1 cellular context compared by ENCODE assay signal in the genomic region with DNA sequence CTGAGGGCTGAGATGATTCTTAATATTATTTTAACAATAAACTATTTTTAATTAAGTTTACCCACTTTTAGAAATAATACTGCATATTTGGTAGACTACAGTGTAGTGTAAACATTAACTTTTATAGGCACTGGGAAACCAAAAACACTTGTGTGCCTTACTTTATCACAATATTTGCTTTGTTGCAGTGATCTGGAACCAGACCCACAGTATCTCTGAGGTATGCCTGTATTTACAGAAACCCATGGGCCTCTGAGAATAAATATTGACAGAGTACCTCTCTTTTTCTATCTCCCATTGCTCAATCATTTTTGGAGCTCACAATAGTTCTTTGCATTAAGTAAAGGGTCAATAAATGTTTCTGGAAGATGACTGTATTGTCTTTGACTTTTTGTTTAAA.
A peak's percentile ranks its signal among the peaks of the same experiment; 100 is the strongest.
TF ChIP-seq lines count a peak whose summit lies in the region.

No MANE protein-coding gene starts in this region.

TF ChIP-seq in HepG2, 621 proteins besides CTCF, POLR2A, EP300 and RAD21 (continued from another document and continues in another):
- TF ChIP-seq, protein P1, sequence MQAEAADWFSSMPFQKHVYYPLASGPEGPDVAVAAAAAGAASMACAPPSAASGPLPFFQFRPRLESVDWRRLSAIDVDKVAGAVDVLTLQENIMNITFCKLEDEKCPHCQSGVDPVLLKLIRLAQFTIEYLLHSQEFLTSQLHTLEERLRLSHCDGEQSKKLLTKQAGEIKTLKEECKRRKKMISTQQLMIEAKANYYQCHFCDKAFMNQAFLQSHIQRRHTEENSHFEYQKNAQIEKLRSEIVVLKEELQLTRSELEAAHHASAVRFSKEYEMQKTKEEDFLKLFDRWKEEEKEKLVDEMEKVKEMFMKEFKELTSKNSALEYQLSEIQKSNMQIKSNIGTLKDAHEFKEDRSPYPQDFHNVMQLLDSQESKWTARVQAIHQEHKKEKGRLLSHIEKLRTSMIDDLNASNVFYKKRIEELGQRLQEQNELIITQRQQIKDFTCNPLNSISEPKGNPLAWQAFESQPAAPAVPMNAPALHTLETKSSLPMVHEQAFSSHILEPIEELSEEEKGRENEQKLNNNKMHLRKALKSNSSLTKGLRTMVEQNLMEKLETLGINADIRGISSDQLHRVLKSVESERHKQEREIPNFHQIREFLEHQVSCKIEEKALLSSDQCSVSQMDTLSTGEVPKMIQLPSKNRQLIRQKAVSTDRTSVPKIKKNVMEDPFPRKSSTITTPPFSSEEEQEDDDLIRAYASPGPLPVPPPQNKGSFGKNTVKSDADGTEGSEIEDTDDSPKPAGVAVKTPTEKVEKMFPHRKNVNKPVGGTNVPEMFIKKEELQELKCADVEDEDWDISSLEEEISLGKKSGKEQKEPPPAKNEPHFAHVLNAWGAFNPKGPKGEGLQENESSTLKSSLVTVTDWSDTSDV (CRISPR knock-in tag; IDR thresholded peaks at IDR 0.05) = no peak
- TF ChIP-seq REPIN1 (CRISPR knock-in tag; IDR thresholded peaks at IDR 0.05; ENCODE audit: borderline replicate concordance, low read depth) (peak; percentile 89), ZNF136 (CRISPR knock-in tag; IDR thresholded peaks at IDR 0.05; ENCODE audit: low read depth) (no peak), ZNF24 (IDR thresholded peaks at IDR 0.05) (peak; percentile 80), SALL1 (CRISPR knock-in tag; IDR thresholded peaks at IDR 0.05) (peak; percentile 76; the same call in 1 of the 2 replicates), ZSCAN21 (CRISPR knock-in tag; IDR thresholded peaks at IDR 0.05; ENCODE audit: borderline replicate concordance) (no peak), U2AF2 (IDR thresholded peaks at IDR 0.05; ENCODE audit: low read depth, low read length) (no peak), NR2F1 (CRISPR knock-in tag; IDR thresholded peaks at IDR 0.05) (peak; percentile 47 to 81; a peak in 3 of 4 replicates), CENPX (CRISPR knock-in tag; IDR thresholded peaks at IDR 0.05) (no peak), ADNP (CRISPR knock-in tag; IDR thresholded peaks at IDR 0.05) (no peak), JDP2 (CRISPR knock-in tag; IDR thresholded peaks at IDR 0.05; ENCODE audit: borderline replicate concordance) (no peak), ZNF7 (CRISPR knock-in tag; IDR thresholded peaks at IDR 0.05) (no peak), ZNF326 (CRISPR knock-in tag; IDR thresholded peaks at IDR 0.05; ENCODE audit: borderline replicate concordance) (no peak), MXD1 (CRISPR knock-in tag; IDR thresholded peaks at IDR 0.05) (no peak), ZNF83 (CRISPR knock-in tag; IDR thresholded peaks at IDR 0.05; ENCODE audit: borderline replicate concordance) (no peak), THYN1 (CRISPR knock-in tag; IDR thresholded peaks at IDR 0.05; ENCODE audit: borderline replicate concordance, low read depth) (no peak), HOXA5 (CRISPR knock-in tag; IDR thresholded peaks at IDR 0.05) (peak; percentile 80), ZNF589 (CRISPR knock-in tag; conservative IDR thresholded peaks at IDR 0.05) (no peak), FIP1L1 (IDR thresholded peaks at IDR 0.05; ENCODE audit: borderline replicate concordance, insufficient read depth, low read depth, low read length) (no peak), CEBPG (CRISPR knock-in tag; IDR thresholded peaks at IDR 0.05) (peak; percentile 98), IRX3 (CRISPR knock-in tag; IDR thresholded peaks at IDR 0.05; ENCODE audit: borderline replicate concordance, low read depth) (peak; percentile 57; the same call in 1 of the 2 replicates), GFI1 (CRISPR knock-in tag; IDR thresholded peaks at IDR 0.05; ENCODE audit: borderline replicate concordance) (peak; percentile 88), CENPBD1 (CRISPR knock-in tag; IDR thresholded peaks at IDR 0.05; ENCODE audit: borderline replicate concordance, low read depth) (no peak), ZNF143 (CRISPR knock-in tag; IDR thresholded peaks at IDR 0.05) (no peak), PLRG1 (conservative IDR thresholded peaks at IDR 0.05) (no peak), ZNF121 (CRISPR knock-in tag; IDR thresholded peaks at IDR 0.05) (no peak), MAF1 (CRISPR knock-in tag; IDR thresholded peaks at IDR 0.05; ENCODE audit: borderline replicate concordance) (no peak), MYNN (CRISPR knock-in tag; IDR thresholded peaks at IDR 0.05; ENCODE audit: low read depth) (no peak), ISX (CRISPR knock-in tag; conservative IDR thresholded peaks at IDR 0.05) (no peak), ELF1 (CRISPR knock-in tag; IDR thresholded peaks at IDR 0.05) (0 out of 2 replicates have a peak, but pooled peaks have one; percentile 11), GATAD1 (CRISPR knock-in tag; IDR thresholded peaks at IDR 0.05) (peak; percentile 69), POLR2G (IDR thresholded peaks at IDR 0.05; ENCODE audit: low read depth, low read length) (no peak), HNRNPH1 (optimal IDR thresholded peaks at IDR 0.05; ENCODE audit: low read depth, low read length) (no peak), HNF4A (CRISPR knock-in tag; IDR thresholded peaks at IDR 0.05) (peak; percentile 86), HNRNPL (IDR thresholded peaks at IDR 0.05; ENCODE audit: low read depth, low read length) (no peak), AKAP8 (CRISPR knock-in tag; IDR thresholded peaks at IDR 0.05) (no peak), DNMT1 (CRISPR knock-in tag; IDR thresholded peaks at IDR 0.05) (no peak), ZNF101 (CRISPR knock-in tag; IDR thresholded peaks at IDR 0.05; ENCODE audit: borderline replicate concordance, low read depth) (no peak), TRAFD1 (CRISPR knock-in tag; IDR thresholded peaks at IDR 0.05; ENCODE audit: borderline replicate concordance) (no peak), SOX5 (CRISPR knock-in tag; IDR thresholded peaks at IDR 0.05; ENCODE audit: borderline replicate concordance) (peak; percentile 99), ZNF724P (CRISPR knock-in tag; IDR thresholded peaks at IDR 0.05; ENCODE audit: borderline replicate concordance) (no peak), ZNF446 (CRISPR knock-in tag; IDR thresholded peaks at IDR 0.05) (no peak), PBX3 (CRISPR knock-in tag; IDR thresholded peaks at IDR 0.05; ENCODE audit: borderline replicate concordance) (no peak), GABPA (IDR thresholded peaks at IDR 0.05; ENCODE audit: low read depth, low read length) (no peak), GABPA (CRISPR knock-in tag; IDR thresholded peaks at IDR 0.05; ENCODE audit: low read depth) (peak; percentile 21; the same call in 1 of the 2 replicates), ZMYM3 (CRISPR knock-in tag; IDR thresholded peaks at IDR 0.05) (no peak; the same call in 1 of the 2 replicates), ZSCAN25 (CRISPR knock-in tag; IDR thresholded peaks at IDR 0.05) (no peak), CAMTA2 (CRISPR knock-in tag; IDR thresholded peaks at IDR 0.05; ENCODE audit: borderline replicate concordance) (no peak), SP5 (CRISPR knock-in tag; IDR thresholded peaks at IDR 0.05; ENCODE audit: borderline replicate concordance, low read depth) (peak; percentile 97), MZF1 (CRISPR knock-in tag; IDR thresholded peaks at IDR 0.05; ENCODE audit: borderline replicate concordance) (no peak), SRF (IDR thresholded peaks at IDR 0.05; ENCODE audit: low read depth, low read length) (no peak; the same call in 1 of the 2 replicates), ZKSCAN1 (IDR thresholded peaks at IDR 0.05; ENCODE audit: low read length) (peak; percentile 61; the same call in 1 of the 2 replicates), DMAP1 (CRISPR knock-in tag; IDR thresholded peaks at IDR 0.05) (no peak), ZGPAT (CRISPR knock-in tag; IDR thresholded peaks at IDR 0.05) (peak; percentile 97)
- TF ChIP-seq, protein P2, sequence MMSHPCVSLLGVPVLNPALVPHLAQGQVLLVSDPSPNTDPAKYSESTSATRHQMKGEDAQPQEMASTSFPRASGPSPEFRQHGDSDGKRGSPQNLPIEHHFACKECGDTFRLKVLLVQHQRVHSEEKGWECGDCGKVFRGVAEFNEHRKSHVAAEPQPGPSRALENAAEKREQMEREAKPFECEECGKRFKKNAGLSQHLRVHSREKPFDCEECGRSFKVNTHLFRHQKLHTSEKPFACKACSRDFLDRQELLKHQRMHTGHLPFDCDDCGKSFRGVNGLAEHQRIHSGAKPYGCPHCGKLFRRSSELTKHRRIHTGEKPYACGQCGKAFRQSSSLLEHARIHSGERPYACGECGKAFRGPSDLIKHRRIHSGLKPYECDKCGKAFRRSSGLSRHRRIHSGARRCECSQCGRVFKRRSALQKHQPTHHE (CRISPR knock-in tag; IDR thresholded peaks at IDR 0.05; ENCODE audit: borderline replicate concordance) = no peak
- TF ChIP-seq, protein P3, sequence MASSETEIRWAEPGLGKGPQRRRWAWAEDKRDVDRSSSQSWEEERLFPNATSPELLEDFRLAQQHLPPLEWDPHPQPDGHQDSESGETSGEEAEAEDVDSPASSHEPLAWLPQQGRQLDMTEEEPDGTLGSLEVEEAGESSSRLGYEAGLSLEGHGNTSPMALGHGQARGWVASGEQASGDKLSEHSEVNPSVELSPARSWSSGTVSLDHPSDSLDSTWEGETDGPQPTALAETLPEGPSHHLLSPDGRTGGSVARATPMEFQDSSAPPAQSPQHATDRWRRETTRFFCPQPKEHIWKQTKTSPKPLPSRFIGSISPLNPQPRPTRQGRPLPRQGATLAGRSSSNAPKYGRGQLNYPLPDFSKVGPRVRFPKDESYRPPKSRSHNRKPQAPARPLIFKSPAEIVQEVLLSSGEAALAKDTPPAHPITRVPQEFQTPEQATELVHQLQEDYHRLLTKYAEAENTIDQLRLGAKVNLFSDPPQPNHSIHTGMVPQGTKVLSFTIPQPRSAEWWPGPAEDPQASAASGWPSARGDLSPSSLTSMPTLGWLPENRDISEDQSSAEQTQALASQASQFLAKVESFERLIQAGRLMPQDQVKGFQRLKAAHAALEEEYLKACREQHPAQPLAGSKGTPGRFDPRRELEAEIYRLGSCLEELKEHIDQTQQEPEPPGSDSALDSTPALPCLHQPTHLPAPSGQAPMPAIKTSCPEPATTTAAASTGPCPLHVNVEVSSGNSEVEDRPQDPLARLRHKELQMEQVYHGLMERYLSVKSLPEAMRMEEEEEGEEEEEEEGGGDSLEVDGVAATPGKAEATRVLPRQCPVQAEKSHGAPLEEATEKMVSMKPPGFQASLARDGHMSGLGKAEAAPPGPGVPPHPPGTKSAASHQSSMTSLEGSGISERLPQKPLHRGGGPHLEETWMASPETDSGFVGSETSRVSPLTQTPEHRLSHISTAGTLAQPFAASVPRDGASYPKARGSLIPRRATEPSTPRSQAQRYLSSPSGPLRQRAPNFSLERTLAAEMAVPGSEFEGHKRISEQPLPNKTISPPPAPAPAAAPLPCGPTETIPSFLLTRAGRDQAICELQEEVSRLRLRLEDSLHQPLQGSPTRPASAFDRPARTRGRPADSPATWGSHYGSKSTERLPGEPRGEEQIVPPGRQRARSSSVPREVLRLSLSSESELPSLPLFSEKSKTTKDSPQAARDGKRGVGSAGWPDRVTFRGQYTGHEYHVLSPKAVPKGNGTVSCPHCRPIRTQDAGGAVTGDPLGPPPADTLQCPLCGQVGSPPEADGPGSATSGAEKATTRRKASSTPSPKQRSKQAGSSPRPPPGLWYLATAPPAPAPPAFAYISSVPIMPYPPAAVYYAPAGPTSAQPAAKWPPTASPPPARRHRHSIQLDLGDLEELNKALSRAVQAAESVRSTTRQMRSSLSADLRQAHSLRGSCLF (CRISPR knock-in tag; IDR thresholded peaks at IDR 0.05; ENCODE audit: borderline replicate concordance) = no peak
- TF ChIP-seq, protein P4, sequence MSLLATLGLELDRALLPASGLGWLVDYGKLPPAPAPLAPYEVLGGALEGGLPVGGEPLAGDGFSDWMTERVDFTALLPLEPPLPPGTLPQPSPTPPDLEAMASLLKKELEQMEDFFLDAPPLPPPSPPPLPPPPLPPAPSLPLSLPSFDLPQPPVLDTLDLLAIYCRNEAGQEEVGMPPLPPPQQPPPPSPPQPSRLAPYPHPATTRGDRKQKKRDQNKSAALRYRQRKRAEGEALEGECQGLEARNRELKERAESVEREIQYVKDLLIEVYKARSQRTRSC (CRISPR knock-in tag; IDR thresholded peaks at IDR 0.05; ENCODE audit: low read depth) = no peak
